Comparison of ENCODE assay signal across 10 cellular contexts in the genomic region with DNA sequence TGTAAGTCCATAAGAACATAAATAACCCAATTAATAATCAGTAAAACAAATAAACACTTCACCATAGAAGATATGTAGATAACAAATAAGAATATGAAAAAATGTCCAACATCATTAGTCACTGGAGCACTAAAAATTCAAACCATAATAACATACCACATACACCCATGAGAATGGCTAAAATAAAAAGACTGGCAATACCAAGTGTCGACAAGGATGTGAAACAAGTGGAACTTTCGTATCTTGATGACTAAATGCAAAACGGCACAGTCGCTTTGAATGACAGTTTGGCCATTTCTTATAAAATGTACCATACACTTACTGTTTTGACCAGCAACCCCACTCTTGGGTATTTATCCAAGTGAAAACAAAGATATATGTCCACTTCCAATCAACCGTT.
"Had no signal": no experiment of that assay in that cellular context is flagged by ENCODE, and none has a peak within 500 bp of the region (broad histone marks: within the 10 kb centered on the region; RNA-seq: fewer than 3 reads in every experiment).

No MANE protein-coding gene starts in this region.

- H2AFZ ChIP-seq: GM23338 had no signal

- H3K4me2 ChIP-seq: GM23338, KMS-11 had no signal

- H3K27ac ChIP-seq: HL-60, KMS-11 had no signal

- H3K9ac ChIP-seq: KMS-11 had no signal

- H3K4me3 Mint-ChIP-seq: GM23338, HFFc6 had no signal

- H3K4me1 Mint-ChIP-seq: GM23338 had no signal

- FAIRE-seq: H1 had no signal

- H3K4me1 ChIP-seq: HAP-1 had no signal

- H3K4me3 ChIP-seq: GM23338, HAP-1 had no signal

- DNase-seq: H7, HFFc6, IMR-90, KBM-7 had no signal

- ATAC-seq: GM23338, HCT116 had no signal

- H3K27ac Mint-ChIP-seq: GM23338, HFFc6 had no signal
